24 cellular contexts compared by ENCODE assay signal in the genomic region with DNA sequence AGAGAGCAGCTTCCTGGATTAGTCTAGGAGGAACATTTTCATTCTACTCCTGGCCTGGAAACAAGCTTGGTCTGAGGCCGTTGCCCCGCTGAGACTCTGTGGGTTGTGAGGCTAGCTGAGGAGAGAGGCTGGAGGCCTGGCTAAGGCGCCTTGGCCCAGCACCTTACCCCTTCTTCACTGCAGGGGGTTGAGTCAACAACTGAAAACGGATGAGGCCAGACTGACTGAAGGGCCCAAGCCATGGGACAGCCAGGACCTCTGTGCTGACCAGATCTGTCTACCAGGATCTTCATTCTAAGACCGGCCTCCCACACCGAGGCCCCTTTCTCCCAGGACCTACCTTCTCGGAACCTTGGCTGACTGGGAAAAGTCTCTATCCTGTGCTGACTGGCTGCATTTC. TPM values are rescaled to one million over a fixed set of nuclear protein-coding genes. Genes with fewer than 3 reads are reported as not detected.
"Had no signal": no experiment of that assay in that cellular context is flagged by ENCODE, and none has a peak within 500 bp of the region (broad histone marks: within the 10 kb centered on the region; RNA-seq: fewer than 3 reads in every experiment).

No MANE protein-coding gene starts in this region.

- H3K4me2 ChIP-seq: SK-N-SH had no signal

- H3K4me3 Mint-ChIP-seq: T-cell had no signal

- H3K9me3 ChIP-seq: MG63, SK-N-SH had no signal

- H3K27ac Mint-ChIP-seq: T-cell had no signal

- H3K9ac ChIP-seq: SK-N-SH had no signal

- FAIRE-seq: HepG2, RCC 7860 had no signal

- H3K36me3 Mint-ChIP-seq: T-cell had no signal

- H3K9me3 Mint-ChIP-seq: T-cell had no signal

- DNase-seq: IMR-90, MG63, NCI-H1092 treated with DMSO at 0.1 percent for 48 hours, NCI-H1436, NCI-H187, NCI-H2029, NCI-H2081 treated with DMSO at 0.1 percent for 48 hours, NCI-H2171, NCI-H226, NCI-H446, NCI-H510A, NCI-H524 treated with DMSO at 0.1 percent for 48 hours, NCI-H69, NCI-H774, RPMI8226, SHP77, SK-N-SH, SW 1271, T-cell had no signal

- ATAC-seq: HepG2, T-cell had no signal

- H3K36me3 ChIP-seq: MG63 had no signal

- H3K27me3 ChIP-seq: MG63 had no signal

- H3K4me3 ChIP-seq: MG63 had no signal

RNA-seq across cellular contexts. Expression of a gene that starts 3.5 kb away (rescaled TPM):
- total RNA-seq: HepG2, HT1080, IMR-90, LHCN-M2, SK-MEL-5 had no signal
- polyA plus RNA-seq: IMR-90, SK-N-SH had no signal

RNA-seq across cellular contexts. Expression of a gene that starts 16.6 kb away (rescaled TPM):
- total RNA-seq: HepG2, HT1080, IMR-90, LHCN-M2, SK-MEL-5 had no signal
- polyA plus RNA-seq: HepG2, IMR-90, SK-N-SH had no signal

RNA-seq across cellular contexts. Expression of a gene that starts 44.6 kb away (rescaled TPM):
- total RNA-seq: HepG2, HT1080, LHCN-M2, SK-MEL-5 had no signal
